33 cellular contexts compared by ENCODE assay signal in the genomic region with DNA sequence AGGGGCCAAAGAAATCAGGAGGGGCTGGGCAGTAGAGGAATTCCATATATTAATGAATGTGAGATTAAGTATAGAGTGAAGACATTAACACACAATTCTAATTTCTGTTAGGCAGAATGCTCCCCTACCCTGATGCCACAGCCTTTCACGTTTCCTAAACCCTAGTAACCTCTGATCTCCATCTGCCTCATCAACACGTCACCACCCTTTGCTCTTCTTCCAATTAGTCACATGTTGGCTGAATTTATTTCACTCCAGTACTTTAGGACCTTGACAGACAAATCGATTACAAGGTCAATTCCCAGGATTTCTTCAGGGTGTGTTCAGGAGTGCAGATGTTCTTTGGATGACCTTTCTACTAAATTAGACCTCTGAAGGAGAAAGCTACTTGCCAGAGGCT. TPM values are rescaled to one million over a fixed set of nuclear protein-coding genes. Genes with fewer than 3 reads are reported as not detected.
DNase-seq lines count a peak whose midpoint lies in the region; ATAC-seq and TF ChIP-seq lines count a peak whose summit lies in the region.
"Had no signal": no experiment of that assay in that cellular context is flagged by ENCODE, and none has a peak within 500 bp of the region (broad histone marks: within the 10 kb centered on the region; RNA-seq: fewer than 3 reads in every experiment).

No MANE protein-coding gene starts in this region.

- no peaks in the 10 kb centered on the region for H3K27me3 ChIP-seq in RWPE2 (ENCODE audit: insufficient read depth, poor library complexity, severe bottlenecking)
- H3K27me3 ChIP-seq: suprapubic skin had no signal

- intact Hi-C loops in left colon (cut with DNase I, micrococcal nuclease) = no loop called here

- no peaks in the 10 kb centered on the region for H3K4me1 ChIP-seq in RWPE2 (ENCODE audit: insufficient read depth, poor library complexity, severe bottlenecking)
- H3K4me1 ChIP-seq: HAP-1, suprapubic skin had no signal

- H3K4me3 Mint-ChIP-seq in activated T-cell treated with anti-CD3 and anti-CD28 coated beads, Interleukin-2, amount 50 U/mL, for 72 hours = peak overlapping the region in 1 of 2 donors; percentile 22
- H3K4me3 Mint-ChIP-seq: activated naive CD4-positive, alpha-beta T cell treated with anti-CD3 and anti-CD28 coated beads, Interleukin-2, amount 50 U/mL, for 24 hours; activated T-helper 1 cell treated with anti-CD3 and anti-CD28 coated beads, Interleukin-12 subunit alpha, Interleukin-12 subunit beta, Interleukin-2, Interleukin-4 antibody, amounts not matched to agents 30 ng/mL and 10 ng/mL and 1 ng/mL, durations not matched to agents 14 hours and 24 hours and 36 hours; B cell; brain; CD4-positive, alpha-beta memory T cell; immature natural killer cell; nephron had no signal

- H3K9me3 ChIP-seq in RWPE2 (ENCODE audit: severe bottlenecking) = no peaks in the 10 kb centered on the region
- H3K9me3 ChIP-seq: HAP-1, suprapubic skin had no signal

- TF ChIP-seq CTCF in RWPE2 (IDR thresholded peaks at IDR 0.05; ENCODE audit: poor library complexity, severe bottlenecking) = no peak

- H3K27me3 Mint-ChIP-seq in activated T-cell treated with anti-CD3 and anti-CD28 coated beads, Interleukin-2, amount 50 U/mL, for 72 hours (ENCODE audit: low read depth) = peaks cover 26% of the 10 kb centered on the region
- H3K27me3 Mint-ChIP-seq: B cell had no signal

- no peaks in the 10 kb centered on the region for H3K36me3 Mint-ChIP-seq in activated T-cell treated with anti-CD3 and anti-CD28 coated beads, Interleukin-2, amount 50 U/mL, for 72 hours (ENCODE audit: insufficient read depth in 2 of 2)
- H3K36me3 Mint-ChIP-seq: activated naive CD4-positive, alpha-beta T cell treated with anti-CD3 and anti-CD28 coated beads, Interleukin-2, amount 50 U/mL, for 24 hours; CD4-positive, alpha-beta memory T cell; immature natural killer cell had no signal

- H3K4me1 Mint-ChIP-seq in activated T-cell treated with anti-CD3 and anti-CD28 coated beads, Interleukin-2, amount 50 U/mL, for 72 hours (ENCODE audit: low read depth) = peaks cover 7% of the 10 kb centered on the region
- H3K4me1 Mint-ChIP-seq: activated naive CD4-positive, alpha-beta T cell treated with anti-CD3 and anti-CD28 coated beads, Interleukin-2, amount 50 U/mL, for 24 hours; B cell; CD4-positive, alpha-beta memory T cell; immature natural killer cell had no signal

- peaks cover 35% of the 10 kb centered on the region for H3K36me3 ChIP-seq in RWPE2 (ENCODE audit: low read depth)
- H3K36me3 ChIP-seq: suprapubic skin had no signal

- peak in 1 of 2 donors; percentile 11 for DNase-seq in activated T-cell treated with anti-CD3 and anti-CD28 coated beads, Interleukin-2, amount 50 U/mL, for 72 hours
- no peak for DNase-seq in activated T-cell treated with anti-CD3 and anti-CD28 coated beads, Interleukin-2, amount 50 U/mL, for 1 hour
- DNase-seq in RWPE2 (ENCODE audit: low spot score) = no peak
- DNase-seq in left colon = no peak
- DNase-seq in HuH-7 (ENCODE audit: low spot score) = no peak
- no peak for DNase-seq in T-helper 1 cell
- DNase-seq: activated CD4-positive, CD25-positive, alpha-beta regulatory T cell; amniotic stem cell; CD4-positive, alpha-beta memory T cell; immature natural killer cell; Kasumi-1; left cardiac atrium; NCI-H1417 treated with DMSO at 0.1 percent for 48 hours; NCI-H2029 treated with DMSO at 0.1 percent for 48 hours; NCI-H226; NCI-H774; stimulated activated naive CD4-positive, alpha-beta T cell had no signal

- H3K9me3 Mint-ChIP-seq in activated T-cell treated with anti-CD3 and anti-CD28 coated beads, Interleukin-2, amount 50 U/mL, for 72 hours = no peaks in the 10 kb centered on the region
- H3K9me3 Mint-ChIP-seq: activated naive CD4-positive, alpha-beta T cell treated with anti-CD3 and anti-CD28 coated beads, Interleukin-2, amount 50 U/mL, for 24 hours; activated T-helper 1 cell treated with anti-CD3 and anti-CD28 coated beads, Interleukin-12 subunit alpha, Interleukin-12 subunit beta, Interleukin-2, Interleukin-4 antibody, amounts not matched to agents 30 ng/mL and 10 ng/mL and 1 ng/mL, durations not matched to agents 14 hours and 24 hours and 36 hours; CD4-positive, alpha-beta memory T cell; immature natural killer cell; nephron had no signal

- peak overlapping the region; percentile 27 for H3K27ac Mint-ChIP-seq in activated T-cell treated with anti-CD3 and anti-CD28 coated beads, Interleukin-2, amount 50 U/mL, for 72 hours
- H3K27ac Mint-ChIP-seq: activated naive CD4-positive, alpha-beta T cell treated with anti-CD3 and anti-CD28 coated beads, Interleukin-2, amount 50 U/mL, for 24 hours; activated T-helper 1 cell treated with anti-CD3 and anti-CD28 coated beads, Interleukin-12 subunit alpha, Interleukin-12 subunit beta, Interleukin-2, Interleukin-4 antibody, amounts not matched to agents 30 ng/mL and 10 ng/mL and 1 ng/mL, durations not matched to agents 14 hours and 24 hours and 36 hours; B cell; brain; CD4-positive, alpha-beta memory T cell; immature natural killer cell; nephron had no signal

- ATAC-seq in activated T-cell treated with anti-CD3 and anti-CD28 coated beads, Interleukin-2, amount 50 U/mL, for 72 hours (replicated peaks in 1 of 2) = peak; percentile 66 to 86
- ATAC-seq in RWPE2 (ENCODE audit: low read depth) = 0 out of 3 replicates have a peak, but pooled peaks have one; percentile 17
- ATAC-seq in left colon = peak; percentile 48
- no peak for ATAC-seq in GM21619 (IDR thresholded peaks at IDR 0.05; ENCODE audit: unreplicated experiment)
- ATAC-seq in GM21360 (IDR thresholded peaks at IDR 0.05; ENCODE audit: unreplicated experiment) = no peak
- ATAC-seq: left cardiac atrium had no signal

- H3K27ac ChIP-seq in RWPE2 (ENCODE audit: poor library complexity, severe bottlenecking) = no peak overlapping the region
- H3K27ac ChIP-seq: suprapubic skin had no signal

- no peak overlapping the region for H3K4me3 ChIP-seq in RWPE2 (ENCODE audit: severe bottlenecking)
- H3K4me3 ChIP-seq: HAP-1, suprapubic skin had no signal

RNA-seq across cellular contexts. Expression of a gene that starts 12.9 kb away (rescaled TPM):
- total RNA-seq in activated T-cell treated with anti-CD3 and anti-CD28 coated beads, Interleukin-2, amount 50 U/mL, for 72 hours = not detected
- total RNA-seq in left colon = 1,000 to 10,000 TPM in 1 of 2 donors, 100 to 1,000 TPM in 1; 725 to 1,046 TPM
- total RNA-seq: A673; activated T-helper 1 cell treated with anti-CD3 and anti-CD28 coated beads, Interleukin-12 subunit alpha, Interleukin-12 subunit beta, Interleukin-2, Interleukin-4 antibody, amounts not matched to agents 30 ng/mL and 10 ng/mL and 1 ng/mL, durations not matched to agents 14 hours and 24 hours and 36 hours; B cell; CD4-positive, alpha-beta memory T cell; dermis microvascular lymphatic vessel endothelial cell; glomerular endothelial cell; left cardiac atrium; lung microvascular endothelial cell; mononuclear cell; pulmonary artery endothelial cell; T-helper 1 cell treated with Interleukin-12 subunit alpha and Interleukin-12 subunit beta and Interleukin-4 antibody, amounts not matched to agents 30 ng/mL and 1 ng/mL, for 36 hours had no signal

RNA-seq across cellular contexts. Expression of a gene that starts 38.3 kb away (rescaled TPM):
- 1 to 10 TPM; 1.1 to 1.2 TPM for total RNA-seq in activated T-cell treated with anti-CD3 and anti-CD28 coated beads, Interleukin-2, amount 50 U/mL, for 72 hours
- total RNA-seq in left colon = 10 to 100 TPM; 79.5 to 97.7 TPM
- total RNA-seq: CD4-positive, alpha-beta memory T cell had no signal

Comparison
In these comparisons a context has a peak if more than half of its experiments do, and no peak if none do; other contexts are left out.
1. ATAC-seq: peak in activated T-cell treated with anti-CD3 and anti-CD28 coated beads, Interleukin-2, amount 50 U/mL, for 72 hours (2 of 2), RWPE2 (single experiment) and left colon (single experiment); none in GM21619 (single experiment) and GM21360 (single experiment).
2. RNA of a gene that starts 12.9 kb away (total RNA-seq): 725 to 1,046 TPM in left colon; not detected in activated T-cell treated with anti-CD3 and anti-CD28 coated beads, Interleukin-2, amount 50 U/mL, for 72 hours; every median in the first group is over 100 times any median in the second.
3. RNA of a gene that starts 38.3 kb away (total RNA-seq): 79.5 to 97.7 TPM in left colon; 1.1 to 1.2 TPM in activated T-cell treated with anti-CD3 and anti-CD28 coated beads, Interleukin-2, amount 50 U/mL, for 72 hours; every median in the first group is over 10 times any median in the second.